ENCODE assay signal across 8 cellular contexts in genomic region chr11:16785520-16786128, GRCh38. TPM values are rescaled to one million over a fixed set of nuclear protein-coding genes. Genes with fewer than 3 reads are reported as not detected.
DNase-seq lines count a peak whose midpoint lies in the region; ATAC-seq and TF ChIP-seq lines count a peak whose summit lies in the region.

No MANE protein-coding gene starts in this region.

- peaks cover 9% of the 10 kb centered on the region for H3K36me3 ChIP-seq in cardiac muscle cell

- peak; percentile 77 for ATAC-seq in GM21737 (IDR thresholded peaks at IDR 0.05; ENCODE audit: unreplicated experiment)

- H3K4me1 ChIP-seq in cardiac muscle cell (ENCODE audit: low read depth), result no peaks in the 10 kb centered on the region

- POLR2A ChIA-PET in RWPE1 (lab: Yijun Ruan, JAX; ENCODE audit: low non-redundant PET), result no interaction called here

- H3K4me3 ChIP-seq in cardiac muscle cell, result no peak overlapping the region

- H3K27me3 Mint-ChIP-seq in activated naive CD4-positive, alpha-beta T cell treated with anti-CD3 and anti-CD28 coated beads, Interleukin-2, amount 10 ng/mL, durations not matched to agents 7 days and 5 days, result peaks cover 4% of the 10 kb centered on the region
- no peaks in the 10 kb centered on the region for H3K27me3 Mint-ChIP-seq in progenitor cell of endocrine pancreas

- H3K4me3 Mint-ChIP-seq in activated naive CD4-positive, alpha-beta T cell treated with anti-CD3 and anti-CD28 coated beads, Interleukin-2, amount 10 ng/mL, durations not matched to agents 7 days and 5 days, result no peak overlapping the region
- H3K4me3 Mint-ChIP-seq in progenitor cell of endocrine pancreas (ENCODE audit: low read depth), result no peak overlapping the region

- in situ Hi-C loops in KBM-7 (cut with MboI; ENCODE audit: low pct_unique_long_range_greater_than_20kb, low sequenced_read_pairs), result no loop called here

- peak; percentile 91 for DNase-seq in GM03348 (ENCODE audit: low spot score)
- peak; percentile 74 for DNase-seq in KBM-7
- peak; percentile 84 for DNase-seq in RWPE1 (ENCODE audit: low spot score)
- DNase-seq in activated naive CD4-positive, alpha-beta T cell treated with anti-CD3 and anti-CD28 coated beads, Interleukin-2, amount 10 ng/mL, durations not matched to agents 7 days and 5 days, result peak; percentile 64
- DNase-seq in cardiac muscle cell (ENCODE audit: low read depth in 1 of 2, low spot score in 1 of 2), result peak; percentile 71 to 87
- peak; percentile 56 for DNase-seq in progenitor cell of endocrine pancreas (ENCODE audit: low spot score, unreplicated experiment)
- no peak for DNase-seq in OCI-M2 (lab: John Stamatoyannopoulos, UW; ENCODE audit: unreplicated experiment)

- H3K27me3 ChIP-seq in cardiac muscle cell, result no peaks in the 10 kb centered on the region

- H3K36me3 Mint-ChIP-seq in activated naive CD4-positive, alpha-beta T cell treated with anti-CD3 and anti-CD28 coated beads, Interleukin-2, amount 10 ng/mL, durations not matched to agents 7 days and 5 days, result no peaks in the 10 kb centered on the region
- peaks cover 18% of the 10 kb centered on the region for H3K36me3 Mint-ChIP-seq in progenitor cell of endocrine pancreas (ENCODE audit: insufficient read depth)

- no peak overlapping the region for H3K27ac ChIP-seq in RWPE1
- peak overlapping the region; percentile 0 for H3K27ac ChIP-seq in cardiac muscle cell

- no peaks in the 10 kb centered on the region for H3K4me1 Mint-ChIP-seq in activated naive CD4-positive, alpha-beta T cell treated with anti-CD3 and anti-CD28 coated beads, Interleukin-2, amount 10 ng/mL, durations not matched to agents 7 days and 5 days
- H3K4me1 Mint-ChIP-seq in progenitor cell of endocrine pancreas (ENCODE audit: low read depth), result peaks cover 25% of the 10 kb centered on the region

- no peaks in the 10 kb centered on the region for H3K9me3 ChIP-seq in cardiac muscle cell (ENCODE audit: low read depth)

- CTCF ChIA-PET in RWPE1 (lab: Yijun Ruan, JAX), result interaction anchor here (0.6 to 1.1 kb wide), 13 partner anchors 8 to 599 kb away, joined by 3 to 6 read pairs (median 3); no protein-coding TSS in a partner anchor
- CTCF ChIA-PET in activated naive CD4-positive, alpha-beta T cell treated with anti-CD3 and anti-CD28 coated beads, Interleukin-2, amount 10 ng/mL, durations not matched to agents 7 days and 5 days (lab: Charles Lee), result interaction anchor here (0.6 to 5.1 kb wide), 22 partner anchors 9 to 293 kb away, joined by 3 to 21 read pairs (median 6); partner anchors contain the start of gene RPS13

- H3K9me3 Mint-ChIP-seq in activated naive CD4-positive, alpha-beta T cell treated with anti-CD3 and anti-CD28 coated beads, Interleukin-2, amount 10 ng/mL, durations not matched to agents 7 days and 5 days, result no peaks in the 10 kb centered on the region
- H3K9me3 Mint-ChIP-seq in progenitor cell of endocrine pancreas (ENCODE audit: low read depth), result no peaks in the 10 kb centered on the region

- TF ChIP-seq CTCF in RWPE1 (conservative IDR thresholded peaks at IDR 0.05; ENCODE audit: low read depth) (peak; percentile 90), cardiac muscle cell (IDR thresholded peaks at IDR 0.05; ENCODE audit: low read depth, low read length) (peak; percentile 94), progenitor cell of endocrine pancreas (IDR thresholded peaks at IDR 0.05; ENCODE audit: unreplicated experiment) (peak; percentile 78)

- no peak overlapping the region for H3K27ac Mint-ChIP-seq in activated naive CD4-positive, alpha-beta T cell treated with anti-CD3 and anti-CD28 coated beads, Interleukin-2, amount 10 ng/mL, durations not matched to agents 7 days and 5 days
- H3K27ac Mint-ChIP-seq in progenitor cell of endocrine pancreas, result no peak overlapping the region

RNA-seq across cellular contexts. Expression of gene C11orf58, which starts 47.2 kb away (rescaled TPM):
- total RNA-seq in cardiac muscle cell, result 183 and 232 TPM in 2 replicates
- polyA plus RNA-seq in cardiac muscle cell, result 157 and 188 TPM in 2 replicates
- 162 and 166 TPM in 2 replicates for total RNA-seq in progenitor cell of endocrine pancreas
